In the genomic region with DNA sequence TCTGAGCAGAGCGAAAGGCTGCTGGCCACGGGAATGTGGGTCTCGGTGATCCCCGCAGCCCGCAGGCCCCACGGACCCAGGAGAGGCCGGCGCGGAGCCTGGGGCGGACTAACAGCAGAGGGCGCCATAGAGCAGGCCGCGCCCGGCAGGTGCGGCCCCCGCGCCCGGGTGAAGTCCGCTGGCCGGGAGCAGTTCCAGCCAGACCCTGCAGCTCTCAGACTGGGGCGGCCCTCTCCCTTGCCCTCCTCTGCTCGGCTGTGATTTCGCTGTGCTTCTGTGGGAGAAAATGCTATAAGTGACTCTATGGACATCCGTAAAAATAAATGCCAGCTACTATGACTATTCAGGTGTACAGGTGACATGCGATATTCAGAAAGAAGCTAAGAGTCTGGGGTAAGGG, we compare ENCODE assay signal across 8 cellular contexts. TPM values are rescaled to one million over a fixed set of nuclear protein-coding genes. Genes with fewer than 3 reads are reported as not detected.
DNase-seq lines count a peak whose midpoint lies in the region; ATAC-seq, FAIRE-seq and TF ChIP-seq lines count a peak whose summit lies in the region.

No MANE protein-coding gene starts in this region.

- no peak overlapping the region for H2AFZ ChIP-seq in H1 (ENCODE audit: low read length)

- TF ChIP-seq RAD21 in H1 (IDR thresholded peaks at IDR 0.05 in 1 of 2, conservative IDR thresholded peaks at IDR 0.05 in 1 of 2; ENCODE audit: low read depth in 2 of 2, low read length in 2 of 2): peak; percentile 71 to 84

- H3K9me3 Mint-ChIP-seq in CD14-positive monocyte: no peaks in the 10 kb centered on the region
- H3K9me3 Mint-ChIP-seq in activated CD8-positive, alpha-beta T cell treated with anti-CD3 and anti-CD28 coated beads, Interleukin-2, amount 10 ng/mL, durations not matched to agents 7 days and 5 days (ENCODE audit: insufficient read depth): no peaks in the 10 kb centered on the region
- no peaks in the 10 kb centered on the region for H3K9me3 Mint-ChIP-seq in naive thymus-derived CD4-positive, alpha-beta T cell

- DNase-seq in CD14-positive monocyte (ENCODE audit: low spot score) (no peak), NCI-H2227 (lab: John Stamatoyannopoulos, UW; ENCODE audit: unreplicated experiment) (peak; percentile 39), H1 (ENCODE audit: low read depth in 1 of 2, low spot score in 2 of 2) (peak in 1 of 2 experiments; percentile 91)
- DNase-seq in activated CD8-positive, alpha-beta T cell treated with anti-CD3 and anti-CD28 coated beads, Interleukin-2, amount 10 ng/mL, durations not matched to agents 7 days and 5 days: peak; percentile 56
- DNase-seq in naive thymus-derived CD4-positive, alpha-beta T cell: peak; percentile 15 to 77 (median 56)
- DNase-seq in stimulated activated naive CD4-positive, alpha-beta T cell treated with Interleukin-2 at 50 U/mL for 16 hours (lab: John Stamatoyannopoulos, UW): peak; percentile 27

- no peak overlapping the region for H3K4ac ChIP-seq in H1 (replicated peaks; ENCODE audit: insufficient read length, low read depth, low read length)

- H2BK15ac ChIP-seq in H1 (ENCODE audit: low read length): no peak overlapping the region

- POLR2A ChIA-PET in activated CD8-positive, alpha-beta T cell treated with anti-CD3 and anti-CD28 coated beads, Interleukin-2, amount 10 ng/mL, durations not matched to agents 7 days and 5 days (lab: Charles Lee): interaction anchor here (0.9 kb wide), 1 partner anchor 124 kb away, joined by 3 read pairs; no protein-coding TSS in a partner anchor
- POLR2A ChIA-PET in H1 (lab: Charles Lee; ENCODE audit: partially characterized antibody): no interaction called here
- POLR2A ChIA-PET in naive thymus-derived CD4-positive, alpha-beta T cell (lab: Charles Lee): no interaction called here

- peaks cover 40 to 70% (median 55%) of the 10 kb centered on the region in 3 donors for H3K27me3 Mint-ChIP-seq in CD14-positive monocyte (ENCODE audit: low read depth in 3 of 3)
- peaks cover 45% of the 10 kb centered on the region for H3K27me3 Mint-ChIP-seq in activated CD8-positive, alpha-beta T cell treated with anti-CD3 and anti-CD28 coated beads, Interleukin-2, amount 10 ng/mL, durations not matched to agents 7 days and 5 days (ENCODE audit: low read depth)
- H3K27me3 Mint-ChIP-seq in naive thymus-derived CD4-positive, alpha-beta T cell: peaks cover 63 to 73% (median 67%) of the 10 kb centered on the region in 5 donors

- H3K27me3 ChIP-seq in H1 (replicated peaks in 1 of 4; ENCODE audit: control insufficient read depth in 3 of 4, extremely low read depth in 1 of 4, insufficient read depth in 3 of 4, low read length in 3 of 4): peaks cover 26 to 69% (median 50%) of the 10 kb centered on the region in 4 experiments
- peaks cover 3 to 7% of the 10 kb centered on the region in 2 donors for H3K27me3 ChIP-seq in naive thymus-derived CD4-positive, alpha-beta T cell (ENCODE audit: control insufficient read depth in 2 of 2, insufficient read depth in 2 of 2, low read length in 2 of 2)

- no peak overlapping the region for H2BK20ac ChIP-seq in H1 (ENCODE audit: low read length)

- no peak overlapping the region for H3K27ac ChIP-seq in H1 (ENCODE audit: low read depth, low read length)
- H3K27ac ChIP-seq in naive thymus-derived CD4-positive, alpha-beta T cell (ENCODE audit: low read depth, low read length): no peak overlapping the region

- peak overlapping the region in 1 of 2 experiments; percentile 63; a peak in 3 of 4 replicates for H3K4me2 ChIP-seq in H1 (ENCODE audit: insufficient read depth in 1 of 2, low read depth in 2 of 2, low read length in 2 of 2)

- H3K56ac ChIP-seq in H1 (replicated peaks; ENCODE audit: insufficient read length, low read depth, low read length): no peak overlapping the region

- H3K4me1 ChIP-seq in H1 (replicated peaks in 1 of 4; ENCODE audit: control insufficient read depth in 3 of 4, insufficient read depth in 4 of 4, low read length in 3 of 4): peaks cover 0 to 5% (median 2%) of the 10 kb centered on the region in 4 experiments; a peak in 1 of 7 replicates
- peaks cover 0 to 3% of the 10 kb centered on the region in 2 donors for H3K4me1 ChIP-seq in naive thymus-derived CD4-positive, alpha-beta T cell (ENCODE audit: control insufficient read depth in 2 of 2, insufficient read depth in 2 of 2, low read length in 2 of 2)

- no peak overlapping the region for H3K9ac ChIP-seq in H1 (replicated peaks in 1 of 4; ENCODE audit: extremely low read depth in 1 of 4, low read depth in 3 of 4, low read length in 3 of 4)

- H3K4me3 ChIP-seq in H1 (ENCODE audit: extremely low read depth in 1 of 4, insufficient read depth in 2 of 4, low read depth in 3 of 4, low read length in 4 of 4): no peak overlapping the region
- peak overlapping the region; percentile 19 for H3K4me3 ChIP-seq in naive thymus-derived CD4-positive, alpha-beta T cell (ENCODE audit: low read length)

- H4K8ac ChIP-seq in H1 (ENCODE audit: extremely low read depth, insufficient read depth, low read length): no peak overlapping the region

- H3K79me1 ChIP-seq in H1 (ENCODE audit: low read depth, low read length): no peaks in the 10 kb centered on the region

- no peak for TF ChIP-seq POLR2A in H1 (IDR thresholded peaks at IDR 0.05; ENCODE audit: control extremely low read depth in 1 of 2, low read depth in 2 of 2, low read length in 2 of 2)

- H3K18ac ChIP-seq in H1 (ENCODE audit: extremely low read depth, low read length): no peak overlapping the region

- H3K4me1 Mint-ChIP-seq in CD14-positive monocyte: peaks cover 12% of the 10 kb centered on the region
- H3K4me1 Mint-ChIP-seq in activated CD8-positive, alpha-beta T cell treated with anti-CD3 and anti-CD28 coated beads, Interleukin-2, amount 10 ng/mL, durations not matched to agents 7 days and 5 days (ENCODE audit: low read depth): peaks cover 12% of the 10 kb centered on the region
- H3K4me1 Mint-ChIP-seq in naive thymus-derived CD4-positive, alpha-beta T cell: peaks cover 0 to 15% (median 3%) of the 10 kb centered on the region in 7 donors

- peak; percentile 67 for ATAC-seq in GM21367 (IDR thresholded peaks at IDR 0.05; ENCODE audit: unreplicated experiment)
- ATAC-seq in activated CD8-positive, alpha-beta T cell treated with anti-CD3 and anti-CD28 coated beads, Interleukin-2, amount 10 ng/mL, durations not matched to agents 7 days and 5 days: peak; percentile 90
- peak; percentile 92 for ATAC-seq in naive thymus-derived CD4-positive, alpha-beta T cell
- ATAC-seq in GM21526 (IDR thresholded peaks at IDR 0.05; ENCODE audit: low FRiP score, unreplicated experiment): no peak

- H4K5ac ChIP-seq in H1 (ENCODE audit: insufficient read length, low read depth, low read length): no peak overlapping the region

- H4K91ac ChIP-seq in H1 (replicated peaks; ENCODE audit: insufficient read length, low read length): no peak overlapping the region

- peaks cover 0 to 3% of the 10 kb centered on the region in 2 experiments for H4K20me1 ChIP-seq in H1 (replicated peaks in 1 of 2; ENCODE audit: control insufficient read depth in 1 of 2, insufficient read depth in 2 of 2, low read length in 2 of 2)

- no peaks in the 10 kb centered on the region for H3K36me3 Mint-ChIP-seq in CD14-positive monocyte
- H3K36me3 Mint-ChIP-seq in activated CD8-positive, alpha-beta T cell treated with anti-CD3 and anti-CD28 coated beads, Interleukin-2, amount 10 ng/mL, durations not matched to agents 7 days and 5 days (ENCODE audit: low read depth): no peaks in the 10 kb centered on the region
- H3K36me3 Mint-ChIP-seq in naive thymus-derived CD4-positive, alpha-beta T cell: no peaks in the 10 kb centered on the region

- no peak for FAIRE-seq in H1 (lab: Jason Lieb, UNC)

- TF ChIP-seq CTCF in CD14-positive monocyte (IDR thresholded peaks at IDR 0.05) (peak; percentile 95), H1 (IDR thresholded peaks at IDR 0.05; ENCODE audit: control extremely low read depth in 1 of 3, insufficient read depth in 1 of 3, low read depth in 1 of 3, low read length in 3 of 3) (peak; percentile 82 to 96 (median 82))

- no peak overlapping the region for H3K23ac ChIP-seq in H1 (ENCODE audit: insufficient read length)

- H3K9me3 ChIP-seq in H1 (ENCODE audit: insufficient read depth in 2 of 2, low read depth in 1 of 2, low read length in 1 of 2): no peaks in the 10 kb centered on the region
- H3K9me3 ChIP-seq in naive thymus-derived CD4-positive, alpha-beta T cell (ENCODE audit: control insufficient read depth in 2 of 3, low read length in 3 of 3): no peaks in the 10 kb centered on the region

- peak overlapping the region; percentile 67 to 85 for H3K4me3 Mint-ChIP-seq in CD14-positive monocyte
- H3K4me3 Mint-ChIP-seq in activated CD8-positive, alpha-beta T cell treated with anti-CD3 and anti-CD28 coated beads, Interleukin-2, amount 10 ng/mL, durations not matched to agents 7 days and 5 days: no peak overlapping the region
- peak overlapping the region in 8 of 10 donors; percentile 15 to 71 (median 58) for H3K4me3 Mint-ChIP-seq in naive thymus-derived CD4-positive, alpha-beta T cell

- no peak overlapping the region for H2BK120ac ChIP-seq in H1 (replicated peaks; ENCODE audit: low read depth, low read length)

- no peak overlapping the region for H2AK5ac ChIP-seq in H1 (ENCODE audit: low read depth, low read length)

- H3K79me2 ChIP-seq in H1 (ENCODE audit: control insufficient read depth in 1 of 2, insufficient read depth in 2 of 2, low read length in 2 of 2): no peaks in the 10 kb centered on the region

- H3K36me3 ChIP-seq in H1 (ENCODE audit: control insufficient read depth in 2 of 4, insufficient read depth in 4 of 4, low read length in 3 of 4): no peaks in the 10 kb centered on the region
- H3K36me3 ChIP-seq in naive thymus-derived CD4-positive, alpha-beta T cell (ENCODE audit: control insufficient read depth in 2 of 3, insufficient read depth in 3 of 3, low read length in 3 of 3): no peaks in the 10 kb centered on the region

- H3K23me2 ChIP-seq in H1 (ENCODE audit: low read depth, low read length): no peaks in the 10 kb centered on the region

- H3K27ac Mint-ChIP-seq in CD14-positive monocyte: peak overlapping the region in 3 of 7 donors; percentile 20 to 35 (median 22)
- H3K27ac Mint-ChIP-seq in activated CD8-positive, alpha-beta T cell treated with anti-CD3 and anti-CD28 coated beads, Interleukin-2, amount 10 ng/mL, durations not matched to agents 7 days and 5 days: no peak overlapping the region
- H3K27ac Mint-ChIP-seq in naive thymus-derived CD4-positive, alpha-beta T cell: no peak overlapping the region

- no peak overlapping the region for H2BK12ac ChIP-seq in H1 (ENCODE audit: low read depth, low read length)

- peak in 1 of 2 experiments; percentile 54; a peak in 1 of 3 replicates for TF ChIP-seq EP300 in H1 (IDR thresholded peaks at IDR 0.05; ENCODE audit: borderline replicate concordance in 1 of 2, low read depth in 2 of 2, low read length in 2 of 2)

- H2BK5ac ChIP-seq in H1 (ENCODE audit: low read depth, low read length): no peak overlapping the region

- H3K14ac ChIP-seq in H1 (ENCODE audit: insufficient read length): no peak overlapping the region

- intact Hi-C loops in CD14-positive monocyte (cut with micrococcal nuclease): loop anchor here in 1 of 2 donors (5.0 kb wide), 1 partner anchor 152 kb away; no protein-coding TSS in a partner anchor
- intact Hi-C loops in naive thymus-derived CD4-positive, alpha-beta T cell (cut with micrococcal nuclease): loop anchor here (1.0 to 5.0 kb wide), 3 partner anchors 154 to 456 kb away; no protein-coding TSS in a partner anchor

- 10% methylated on average over 25 of the region's 25 CpGs; no CpG with 5 or more reads in 1 of the 2 experiments for WGBS in H1 (ENCODE audit: extremely low coverage in 1 of 2, insufficient coverage in 1 of 2, insufficient read length in 1 of 2, insufficient replicate concordance in 2 of 2, low coverage in 1 of 2, low lambda C conversion rate in 2 of 2, missing lambda C conversion rate in 1 of 2), 2 experiments

- CTCF ChIA-PET in activated CD8-positive, alpha-beta T cell treated with anti-CD3 and anti-CD28 coated beads, Interleukin-2, amount 10 ng/mL, durations not matched to agents 7 days and 5 days (lab: Charles Lee): interaction anchor here (0.6 to 8.1 kb wide), 44 partner anchors 8 to 843 kb away, joined by 3 to 138 read pairs (median 4); no protein-coding TSS in a partner anchor
- CTCF ChIA-PET in H1 (lab: Charles Lee; ENCODE audit: partially characterized antibody): interaction anchor here (0.6 to 14.6 kb wide), 40 partner anchors 9 to 558 kb away, joined by 3 to 345 read pairs (median 4); partner anchors contain the start of genes GSX1 and URAD
- CTCF ChIA-PET in naive thymus-derived CD4-positive, alpha-beta T cell (lab: Charles Lee): interaction anchor here (0.6 to 8.7 kb wide), 22 partner anchors 9 to 1847 kb away, joined by 3 to 124 read pairs (median 4); partner anchors contain the start of gene LNX2

RNA-seq across cellular contexts. Expression of gene GSX1, which starts 37.7 kb away (rescaled TPM):
- polyA plus RNA-seq in CD14-positive monocyte: not detected
- total RNA-seq in activated CD8-positive, alpha-beta T cell treated with anti-CD3 and anti-CD28 coated beads, Interleukin-2, amount 10 ng/mL, durations not matched to agents 7 days and 5 days: not detected
- not detected in 2 replicates for total RNA-seq in H1 (2021; fragmentation: NEBNext Ultra II Directional; extraction: Animal tissue kit (Norgen Biotek cat#: 25700))
- 0.08 TPM in 1 of 2 replicates, not detected in the other for polyA plus RNA-seq in H1 (2011; rRNA removed)
- not detected for polyA plus RNA-seq in H1 (2011; cell fraction: cytosol; rRNA removed)
- polyA plus RNA-seq in H1 (2011; cell fraction: nucleus; rRNA removed): not detected
- not detected in 4 replicates for polyA plus RNA-seq in H1 (2012, experiment 1 of 2)
- polyA plus RNA-seq in H1 (2012, experiment 2 of 2): not detected
- polyA plus RNA-seq in H1 (2013, experiment 1 of 2): not detected
- not detected for polyA plus RNA-seq in H1 (2013, experiment 2 of 2)
- polyA minus RNA-seq in H1 (2011; rRNA and poly(A)+ RNA removed): not detected in 2 replicates
- polyA minus RNA-seq in H1 (2011; cell fraction: cytosol; rRNA and poly(A)+ RNA removed): not detected
- polyA minus RNA-seq in H1 (2011; cell fraction: nucleus; rRNA and poly(A)+ RNA removed): not detected
- total RNA-seq in naive thymus-derived CD4-positive, alpha-beta T cell: not detected
- not detected for polyA plus RNA-seq in naive thymus-derived CD4-positive, alpha-beta T cell
